ENCODE assay signal across 1 cellular context in the genomic region with DNA sequence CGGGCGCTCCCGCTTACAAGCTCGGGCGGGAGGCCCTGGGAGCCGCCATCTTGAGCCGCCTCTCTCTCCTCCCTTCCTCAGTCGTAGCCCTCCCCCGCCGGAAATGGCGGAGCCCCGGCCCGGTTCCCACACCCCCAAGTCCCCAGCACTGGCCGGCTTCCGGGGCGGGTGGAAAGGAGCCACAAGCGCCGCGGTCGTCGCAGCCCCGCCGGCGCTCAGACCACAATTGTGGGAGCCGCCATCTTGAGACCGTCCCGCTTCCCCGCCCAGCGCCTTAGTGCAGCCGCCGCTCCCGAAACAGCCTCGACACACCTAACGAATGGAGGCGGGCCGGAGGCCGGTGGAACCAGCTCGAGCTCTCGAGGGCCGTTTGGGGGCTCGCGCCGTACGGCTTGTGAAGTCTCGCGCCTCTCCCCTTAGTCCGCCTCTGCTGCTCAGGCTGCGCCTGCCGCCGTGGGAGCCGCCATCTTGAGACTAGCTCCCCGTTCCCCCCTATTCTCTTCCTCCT.
TF ChIP-seq lines count a peak whose summit lies in the region.

No MANE protein-coding gene starts in this region.

TF ChIP-seq in GM23338, 12 proteins besides CTCF, POLR2A, EP300 and RAD21:
- TF ChIP-seq, protein P1, sequence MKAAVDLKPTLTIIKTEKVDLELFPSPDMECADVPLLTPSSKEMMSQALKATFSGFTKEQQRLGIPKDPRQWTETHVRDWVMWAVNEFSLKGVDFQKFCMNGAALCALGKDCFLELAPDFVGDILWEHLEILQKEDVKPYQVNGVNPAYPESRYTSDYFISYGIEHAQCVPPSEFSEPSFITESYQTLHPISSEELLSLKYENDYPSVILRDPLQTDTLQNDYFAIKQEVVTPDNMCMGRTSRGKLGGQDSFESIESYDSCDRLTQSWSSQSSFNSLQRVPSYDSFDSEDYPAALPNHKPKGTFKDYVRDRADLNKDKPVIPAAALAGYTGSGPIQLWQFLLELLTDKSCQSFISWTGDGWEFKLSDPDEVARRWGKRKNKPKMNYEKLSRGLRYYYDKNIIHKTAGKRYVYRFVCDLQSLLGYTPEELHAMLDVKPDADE (IDR thresholded peaks at IDR 0.05) = peak; percentile 18
- TF ChIP-seq POLR2AphosphoS5 (IDR thresholded peaks at IDR 0.05; ENCODE audit: low read depth) = no peak
